13 cellular contexts compared by ENCODE assay signal in the genomic region with DNA sequence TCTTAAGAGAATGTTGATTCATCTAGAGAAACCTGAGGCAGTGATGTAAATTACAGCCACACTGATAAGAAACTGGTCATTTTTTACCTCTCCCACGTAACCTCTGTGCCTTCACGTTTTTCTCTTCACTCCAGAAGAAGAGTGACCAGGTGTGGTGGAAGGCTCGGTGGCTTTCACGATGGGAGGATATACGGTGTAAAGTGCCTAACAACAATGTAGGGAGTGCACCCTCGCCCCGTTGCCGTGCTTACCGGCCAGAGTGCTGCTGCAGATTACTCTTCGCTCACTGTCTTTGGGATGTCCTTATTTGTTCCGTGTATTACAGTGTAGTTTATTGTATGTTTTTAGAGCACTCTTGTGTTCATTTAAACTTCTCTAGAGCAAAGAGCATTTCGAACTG. TPM values are rescaled to one million over a fixed set of nuclear protein-coding genes. Genes with fewer than 3 reads are reported as not detected.
A peak's percentile ranks its signal among the peaks of the same experiment; 100 is the strongest.
DNase-seq lines count a peak whose midpoint lies in the region; ATAC-seq lines count a peak whose summit lies in the region.
"Had no signal": no experiment of that assay in that cellular context is flagged by ENCODE, and none has a peak within 500 bp of the region (broad histone marks: within the 10 kb centered on the region; RNA-seq: fewer than 3 reads in every experiment).

No MANE protein-coding gene starts in this region.

- H3K4me1 Mint-ChIP-seq in activated T-cell treated with anti-CD3 and anti-CD28 coated beads, Interleukin-2, amount 50 U/mL, for 24 hours (ENCODE audit: low read depth) = peaks cover 95% of the 10 kb centered on the region
- H3K4me1 Mint-ChIP-seq in T-cell = peaks cover 93 to 96% (median 94%) of the 10 kb centered on the region in 3 donors
- peaks cover 97% of the 10 kb centered on the region for H3K4me1 Mint-ChIP-seq in stimulated activated naive CD8-positive, alpha-beta T cell treated with anti-CD3 and anti-CD28 coated beads, Interleukin-15, amount 100 ng/mL, for 72 hours

- ATAC-seq in T-cell (replicated peaks in 1 of 4) = no peak
- no peak for ATAC-seq in stimulated activated naive CD8-positive, alpha-beta T cell treated with anti-CD3 and anti-CD28 coated beads, Interleukin-15, amount 100 ng/mL, for 72 hours

- no peaks in the 10 kb centered on the region for H3K9me3 Mint-ChIP-seq in activated T-cell treated with anti-CD3 and anti-CD28 coated beads, Interleukin-2, amount 50 U/mL, for 24 hours
- H3K9me3 Mint-ChIP-seq in T-cell = no peaks in the 10 kb centered on the region
- no peaks in the 10 kb centered on the region for H3K9me3 Mint-ChIP-seq in stimulated activated naive CD8-positive, alpha-beta T cell treated with anti-CD3 and anti-CD28 coated beads, Interleukin-15, amount 100 ng/mL, for 72 hours

- peak overlapping the region; percentile 95 for H3K27ac Mint-ChIP-seq in activated T-cell treated with anti-CD3 and anti-CD28 coated beads, Interleukin-2, amount 50 U/mL, for 24 hours
- peak overlapping the region; percentile 93 for H3K27ac Mint-ChIP-seq in T-cell
- peak overlapping the region in 1 of 2 donors; percentile 9 for H3K27ac Mint-ChIP-seq in stimulated activated naive CD8-positive, alpha-beta T cell treated with anti-CD3 and anti-CD28 coated beads, Interleukin-15, amount 100 ng/mL, for 72 hours

- CTCF ChIA-PET in T-cell (lab: Charles Lee) = interaction anchor here (0.8 to 6.3 kb wide), 3 partner anchors 8 to 215 kb away, joined by 3 to 48 read pairs (median 4); no protein-coding TSS in a partner anchor

- H3K36me3 Mint-ChIP-seq in activated T-cell treated with anti-CD3 and anti-CD28 coated beads, Interleukin-2, amount 50 U/mL, for 24 hours (ENCODE audit: low read depth) = peaks cover 64% of the 10 kb centered on the region
- H3K36me3 Mint-ChIP-seq in T-cell = peaks cover 3% of the 10 kb centered on the region

- H3K27ac ChIP-seq in epithelial cell of prostate = peak overlapping the region; percentile 32
- H3K27ac ChIP-seq: lower lobe of right lung had no signal

- peak; percentile 22 for DNase-seq in activated T-cell treated with anti-CD3 and anti-CD28 coated beads, Interleukin-2, amount 50 U/mL, for 24 hours
- DNase-seq in activated T-cell treated with anti-CD3 and anti-CD28 coated beads for 4 hours = no peak
- DNase-seq in T-cell = no peak
- DNase-seq in epithelial cell of prostate (ENCODE audit: low read depth, low spot score) = no peak
- no peak for DNase-seq in stimulated activated naive CD8-positive, alpha-beta T cell treated with anti-CD3 and anti-CD28 coated beads, Interleukin-15, amount 100 ng/mL, for 72 hours
- no peak for DNase-seq in NCI-H2227 (lab: John Stamatoyannopoulos, UW; ENCODE audit: unreplicated experiment)
- no peak for DNase-seq in NCI-H1417 treated with DMSO at 0.1 percent for 48 hours (lab: John Stamatoyannopoulos, UW)
- no peak for DNase-seq in DMS114 treated with DMSO at 0.1 percent for 48 hours (lab: John Stamatoyannopoulos, UW; ENCODE audit: unreplicated experiment)
- DNase-seq: activated CD4-positive, CD25-positive, alpha-beta regulatory T cell treated with anti-CD3 and anti-CD28 coated beads, Interleukin-2, amount 50 U/mL, for 72 hours; DND-41; lower lobe of right lung; NCI-H2171 treated with DMSO at 0.1 percent for 48 hours; upper lobe of left lung had no signal

- H3K27me3 Mint-ChIP-seq in activated T-cell treated with anti-CD3 and anti-CD28 coated beads, Interleukin-2, amount 50 U/mL, for 24 hours = no peaks in the 10 kb centered on the region
- no peaks in the 10 kb centered on the region for H3K27me3 Mint-ChIP-seq in T-cell
- H3K27me3 Mint-ChIP-seq in stimulated activated naive CD8-positive, alpha-beta T cell treated with anti-CD3 and anti-CD28 coated beads, Interleukin-15, amount 100 ng/mL, for 72 hours = no peaks in the 10 kb centered on the region

- H3K4me3 Mint-ChIP-seq in activated T-cell treated with anti-CD3 and anti-CD28 coated beads, Interleukin-2, amount 50 U/mL, for 24 hours = peak overlapping the region; percentile 20
- peak overlapping the region; percentile 60 to 73 (median 64) for H3K4me3 Mint-ChIP-seq in T-cell
- peak overlapping the region; percentile 71 to 77 for H3K4me3 Mint-ChIP-seq in stimulated activated naive CD8-positive, alpha-beta T cell treated with anti-CD3 and anti-CD28 coated beads, Interleukin-15, amount 100 ng/mL, for 72 hours

- POLR2A ChIA-PET in T-cell (lab: Charles Lee) = interaction anchor here in 1 of 2 donors (0.6 kb wide), 1 partner anchor 103 kb away, joined by 3 read pairs; no protein-coding TSS in a partner anchor

RNA-seq across cellular contexts. Expression of a gene that starts 46.5 kb away (rescaled TPM):
- total RNA-seq in T-cell = 100 to 1,000 TPM in 4 of 5 donors, 10 to 100 TPM in 1; 97.7 to 154 (median 120) TPM

Comparison
In these comparisons a context has a peak if more than half of its experiments do, and no peak if none do; other contexts are left out.
1. H3K4me3 Mint-ChIP-seq: peak in every context shown above with its lines; median percentile 74 in stimulated activated naive CD8-positive, alpha-beta T cell treated with anti-CD3 and anti-CD28 coated beads, Interleukin-15, amount 100 ng/mL, for 72 hours; 64 in T-cell; 20 in activated T-cell treated with anti-CD3 and anti-CD28 coated beads, Interleukin-2, amount 50 U/mL, for 24 hours.